1 cellular context compared by ENCODE assay signal in genomic region chr5:118236108-118236849, GRCh38.
TF ChIP-seq lines count a peak whose summit lies in the region.

No MANE protein-coding gene starts in this region.

TF ChIP-seq in GM12878, 131 proteins besides CTCF, POLR2A, EP300 and RAD21 (continued from another document):
- TF ChIP-seq CHD1 (IDR thresholded peaks at IDR 0.05; ENCODE audit: low read depth, low read length) (no peak), SRF (IDR thresholded peaks at IDR 0.05; ENCODE audit: low read depth in 2 of 2, low read length in 2 of 2) (0 out of 4 replicates have a peak, but pooled peaks of 1 of the 2 experiments have one; percentile 23), ETV6 (conservative IDR thresholded peaks at IDR 0.05 in 1 of 2, IDR thresholded peaks at IDR 0.05 in 1 of 2; ENCODE audit: borderline replicate concordance in 1 of 2, low read depth in 1 of 2) (no peak), BRCA1 (IDR thresholded peaks at IDR 0.05; ENCODE audit: low read depth, low read length) (no peak), BHLHE40 (IDR thresholded peaks at IDR 0.05; ENCODE audit: borderline replicate concordance in 1 of 2, low read depth in 2 of 2, low read length in 1 of 2) (0 out of 4 replicates have a peak, but pooled peaks of 1 of the 2 experiments have one; percentile 33), BCL3 (IDR thresholded peaks at IDR 0.05; ENCODE audit: borderline replicate concordance, insufficient read depth, low read depth, low read length, poor library complexity, severe bottlenecking) (no peak), ATF7 (IDR thresholded peaks at IDR 0.05; ENCODE audit: low read depth) (peak; percentile 42; the same call in 1 of the 2 replicates), POU2F2 (IDR thresholded peaks at IDR 0.05; ENCODE audit: borderline replicate concordance, low read depth, low read length) (no peak), E2F4 (IDR thresholded peaks at IDR 0.05; ENCODE audit: low read depth, low read length) (no peak), ZNF24 (IDR thresholded peaks at IDR 0.05) (no peak), USF2 (IDR thresholded peaks at IDR 0.05; ENCODE audit: borderline replicate concordance, low read depth, low read length) (no peak), RELA (IDR thresholded peaks at IDR 0.05; ENCODE audit: borderline replicate concordance, partially characterized antibody) (no peak), MTA2 (IDR thresholded peaks at IDR 0.05; ENCODE audit: low read depth) (0 out of 2 replicates have a peak, but pooled peaks have one; percentile 27), ZNF207 (IDR thresholded peaks at IDR 0.05; ENCODE audit: borderline replicate concordance) (no peak), IKZF2 (IDR thresholded peaks at IDR 0.05) (peak in 1 of 2 experiments; percentile 62; a peak in 2 of 4 replicates), STAT3 (IDR thresholded peaks at IDR 0.05; ENCODE audit: low read depth, low read length) (no peak)
- TF ChIP-seq, protein P1, sequence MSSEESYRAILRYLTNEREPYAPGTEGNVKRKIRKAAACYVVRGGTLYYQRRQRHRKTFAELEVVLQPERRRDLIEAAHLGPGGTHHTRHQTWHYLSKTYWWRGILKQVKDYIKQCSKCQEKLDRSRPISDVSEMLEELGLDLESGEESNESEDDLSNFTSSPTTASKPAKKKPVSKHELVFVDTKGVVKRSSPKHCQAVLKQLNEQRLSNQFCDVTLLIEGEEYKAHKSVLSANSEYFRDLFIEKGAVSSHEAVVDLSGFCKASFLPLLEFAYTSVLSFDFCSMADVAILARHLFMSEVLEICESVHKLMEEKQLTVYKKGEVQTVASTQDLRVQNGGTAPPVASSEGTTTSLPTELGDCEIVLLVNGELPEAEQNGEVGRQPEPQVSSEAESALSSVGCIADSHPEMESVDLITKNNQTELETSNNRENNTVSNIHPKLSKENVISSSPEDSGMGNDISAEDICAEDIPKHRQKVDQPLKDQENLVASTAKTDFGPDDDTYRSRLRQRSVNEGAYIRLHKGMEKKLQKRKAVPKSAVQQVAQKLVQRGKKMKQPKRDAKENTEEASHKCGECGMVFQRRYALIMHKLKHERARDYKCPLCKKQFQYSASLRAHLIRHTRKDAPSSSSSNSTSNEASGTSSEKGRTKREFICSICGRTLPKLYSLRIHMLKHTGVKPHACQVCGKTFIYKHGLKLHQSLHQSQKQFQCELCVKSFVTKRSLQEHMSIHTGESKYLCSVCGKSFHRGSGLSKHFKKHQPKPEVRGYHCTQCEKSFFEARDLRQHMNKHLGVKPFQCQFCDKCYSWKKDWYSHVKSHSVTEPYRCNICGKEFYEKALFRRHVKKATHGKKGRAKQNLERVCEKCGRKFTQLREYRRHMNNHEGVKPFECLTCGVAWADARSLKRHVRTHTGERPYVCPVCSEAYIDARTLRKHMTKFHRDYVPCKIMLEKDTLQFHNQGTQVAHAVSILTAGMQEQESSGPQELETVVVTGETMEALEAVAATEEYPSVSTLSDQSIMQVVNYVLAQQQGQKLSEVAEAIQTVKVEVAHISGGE (CRISPR knock-in tag; IDR thresholded peaks at IDR 0.05), result no peak
- TF ChIP-seq, protein P2, sequence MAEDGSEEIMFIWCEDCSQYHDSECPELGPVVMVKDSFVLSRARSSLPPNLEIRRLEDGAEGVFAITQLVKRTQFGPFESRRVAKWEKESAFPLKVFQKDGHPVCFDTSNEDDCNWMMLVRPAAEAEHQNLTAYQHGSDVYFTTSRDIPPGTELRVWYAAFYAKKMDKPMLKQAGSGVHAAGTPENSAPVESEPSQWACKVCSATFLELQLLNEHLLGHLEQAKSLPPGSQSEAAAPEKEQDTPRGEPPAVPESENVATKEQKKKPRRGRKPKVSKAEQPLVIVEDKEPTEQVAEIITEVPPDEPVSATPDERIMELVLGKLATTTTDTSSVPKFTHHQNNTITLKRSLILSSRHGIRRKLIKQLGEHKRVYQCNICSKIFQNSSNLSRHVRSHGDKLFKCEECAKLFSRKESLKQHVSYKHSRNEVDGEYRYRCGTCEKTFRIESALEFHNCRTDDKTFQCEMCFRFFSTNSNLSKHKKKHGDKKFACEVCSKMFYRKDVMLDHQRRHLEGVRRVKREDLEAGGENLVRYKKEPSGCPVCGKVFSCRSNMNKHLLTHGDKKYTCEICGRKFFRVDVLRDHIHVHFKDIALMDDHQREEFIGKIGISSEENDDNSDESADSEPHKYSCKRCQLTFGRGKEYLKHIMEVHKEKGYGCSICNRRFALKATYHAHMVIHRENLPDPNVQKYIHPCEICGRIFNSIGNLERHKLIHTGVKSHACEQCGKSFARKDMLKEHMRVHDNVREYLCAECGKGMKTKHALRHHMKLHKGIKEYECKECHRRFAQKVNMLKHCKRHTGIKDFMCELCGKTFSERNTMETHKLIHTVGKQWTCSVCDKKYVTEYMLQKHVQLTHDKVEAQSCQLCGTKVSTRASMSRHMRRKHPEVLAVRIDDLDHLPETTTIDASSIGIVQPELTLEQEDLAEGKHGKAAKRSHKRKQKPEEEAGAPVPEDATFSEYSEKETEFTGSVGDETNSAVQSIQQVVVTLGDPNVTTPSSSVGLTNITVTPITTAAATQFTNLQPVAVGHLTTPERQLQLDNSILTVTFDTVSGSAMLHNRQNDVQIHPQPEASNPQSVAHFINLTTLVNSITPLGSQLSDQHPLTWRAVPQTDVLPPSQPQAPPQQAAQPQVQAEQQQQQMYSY (CRISPR knock-in tag; IDR thresholded peaks at IDR 0.05), result no peak
TF ChIP-seq in GM12878: peak in this region for 10.
